ENCODE assay signal across 13 cellular contexts in the genomic region with DNA sequence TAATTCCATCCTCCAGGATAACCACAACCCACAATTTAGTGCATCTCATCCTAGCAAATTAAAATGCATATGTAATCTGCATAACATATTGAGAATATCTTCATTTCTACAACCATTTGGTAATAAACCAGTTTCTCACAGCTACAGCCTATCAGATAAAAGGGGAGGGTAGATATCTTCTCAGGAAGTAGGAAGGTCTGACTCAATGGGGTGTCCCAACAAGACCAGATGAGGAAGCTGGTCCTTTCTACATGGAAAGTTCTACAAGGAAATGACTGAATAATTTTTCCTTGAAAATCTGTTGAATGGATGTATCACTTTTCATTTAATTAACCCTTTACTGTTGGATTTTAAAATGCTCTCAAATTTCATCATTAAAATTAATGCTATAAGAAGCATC.
"Had no signal": no experiment of that assay in that cellular context is flagged by ENCODE, and none has a peak within 500 bp of the region (broad histone marks: within the 10 kb centered on the region; RNA-seq: fewer than 3 reads in every experiment).

No MANE protein-coding gene starts in this region.

- H3K27ac Mint-ChIP-seq: activated naive CD4-positive, alpha-beta T cell treated with anti-CD3 and anti-CD28 coated beads, Interleukin-2, amount 10 ng/mL, durations not matched to agents 7 days and 5 days; activated T-helper 2 cell treated with anti-CD3 and anti-CD28 coated beads, Interferon-gamma antibody, Interleukin-2, Interleukin-4, amounts not matched to agents 10 μg/mL and 5 μg/mL and 100 μg/mL, durations not matched to agents 14 hours and 24 hours and 36 hours; natural killer cell; stimulated activated effector memory CD8-positive, alpha-beta T cell treated with anti-CD3 and anti-CD28 coated beads, Interleukin-12 subunit alpha, Interleukin-12 subunit beta, amount 100 ng/mL, for 72 hours; type B pancreatic cell had no signal

- ATAC-seq: natural killer cell; right lobe of liver; stimulated activated effector memory CD8-positive, alpha-beta T cell treated with anti-CD3 and anti-CD28 coated beads, Interleukin-12 subunit alpha, Interleukin-12 subunit beta, amount 100 ng/mL, for 72 hours had no signal

- H3K4me3 Mint-ChIP-seq: activated naive CD4-positive, alpha-beta T cell treated with anti-CD3 and anti-CD28 coated beads, Interleukin-2, amount 10 ng/mL, durations not matched to agents 7 days and 5 days; natural killer cell; stimulated activated effector memory CD8-positive, alpha-beta T cell treated with anti-CD3 and anti-CD28 coated beads, Interleukin-12 subunit alpha, Interleukin-12 subunit beta, amount 100 ng/mL, for 72 hours; type B pancreatic cell had no signal

- DNase-seq: activated CD4-positive, alpha-beta T cell treated with anti-CD3 and anti-CD28 coated beads, Interleukin-2, amount 50 U/mL, for 1 hour; activated naive CD4-positive, alpha-beta T cell treated with anti-CD3 and anti-CD28 coated beads, Interleukin-2, amount 10 ng/mL, durations not matched to agents 7 days and 5 days; activated T-cell treated with anti-CD3 and anti-CD28 coated beads for 4 hours; caudate nucleus; colonic mucosa; effector CD8-positive, alpha-beta T cell; natural killer cell; occipital lobe; right lobe of liver had no signal

- H3K9me3 Mint-ChIP-seq: activated naive CD4-positive, alpha-beta T cell treated with anti-CD3 and anti-CD28 coated beads, Interleukin-2, amount 10 ng/mL, durations not matched to agents 7 days and 5 days; activated T-helper 2 cell treated with anti-CD3 and anti-CD28 coated beads, Interferon-gamma antibody, Interleukin-2, Interleukin-4, amounts not matched to agents 10 μg/mL and 5 μg/mL and 100 μg/mL, durations not matched to agents 14 hours and 24 hours and 36 hours; natural killer cell; stimulated activated effector memory CD8-positive, alpha-beta T cell treated with anti-CD3 and anti-CD28 coated beads, Interleukin-12 subunit alpha, Interleukin-12 subunit beta, amount 100 ng/mL, for 72 hours had no signal

- H3K4me3 ChIP-seq: colonic mucosa, prostate gland, right lobe of liver had no signal

- H3K27me3 Mint-ChIP-seq: activated naive CD4-positive, alpha-beta T cell treated with anti-CD3 and anti-CD28 coated beads, Interleukin-2, amount 10 ng/mL, durations not matched to agents 7 days and 5 days; type B pancreatic cell had no signal
